Comparison of ENCODE assay signal across 11 cellular contexts in genomic region chr5:62260510-62260909, GRCh38. TPM values are rescaled to one million over a fixed set of nuclear protein-coding genes. Genes with fewer than 3 reads are reported as not detected.
A peak's percentile ranks its signal among the peaks of the same experiment; 100 is the strongest.
DNase-seq lines count a peak whose midpoint lies in the region; ATAC-seq and TF ChIP-seq lines count a peak whose summit lies in the region.
"Had no signal": no experiment of that assay in that cellular context is flagged by ENCODE, and none has a peak within 500 bp of the region (broad histone marks: within the 10 kb centered on the region; RNA-seq: fewer than 3 reads in every experiment).

No MANE protein-coding gene starts in this region.

- H3K9me3 Mint-ChIP-seq in activated T-helper 2 cell treated with anti-CD3 and anti-CD28 coated beads, Interferon-gamma antibody, Interleukin-2, Interleukin-4, amounts not matched to agents 10 μg/mL and 5 μg/mL and 100 μg/mL, durations not matched to agents 14 hours and 24 hours and 36 hours = peaks cover 4% of the 10 kb centered on the region
- H3K9me3 Mint-ChIP-seq: IgD-negative memory B cell had no signal

- no peak overlapping the region for H3K4me3 Mint-ChIP-seq in activated T-helper 2 cell treated with anti-CD3 and anti-CD28 coated beads, Interferon-gamma antibody, Interleukin-2, Interleukin-4, amounts not matched to agents 10 μg/mL and 5 μg/mL and 100 μg/mL, durations not matched to agents 14 hours and 24 hours and 36 hours (ENCODE audit: low read depth)
- H3K4me3 Mint-ChIP-seq: IgD-negative memory B cell had no signal

- no peaks in the 10 kb centered on the region for H3K27me3 Mint-ChIP-seq in activated T-helper 2 cell treated with anti-CD3 and anti-CD28 coated beads, Interferon-gamma antibody, Interleukin-2, Interleukin-4, amounts not matched to agents 10 μg/mL and 5 μg/mL and 100 μg/mL, durations not matched to agents 14 hours and 24 hours and 36 hours (ENCODE audit: low read depth)

- no peak for ATAC-seq in omental fat pad (ENCODE audit: low FRiP score)
- ATAC-seq: upper lobe of right lung had no signal

- no peak for TF ChIP-seq CTCF in omental fat pad (IDR thresholded peaks at IDR 0.05)

- peak overlapping the region; percentile 9 for H3K27ac Mint-ChIP-seq in activated T-helper 2 cell treated with anti-CD3 and anti-CD28 coated beads, Interferon-gamma antibody, Interleukin-2, Interleukin-4, amounts not matched to agents 10 μg/mL and 5 μg/mL and 100 μg/mL, durations not matched to agents 14 hours and 24 hours and 36 hours
- H3K27ac Mint-ChIP-seq: IgD-negative memory B cell had no signal

- DNase-seq in DMS 273 (lab: John Stamatoyannopoulos, UW; ENCODE audit: unreplicated experiment) (peak; percentile 85), NCI-H1694 (lab: John Stamatoyannopoulos, UW) (peak; percentile 78), middle frontal gyrus (ENCODE audit: extremely low spot score, low spot score) (peak; percentile 41), NCI-H2171 treated with DMSO at 0.1 percent for 48 hours (lab: John Stamatoyannopoulos, UW) (no peak), occipital lobe (lab: John Stamatoyannopoulos, UW) (no peak), omental fat pad (ENCODE audit: low spot score) (no peak)
- no peak for DNase-seq in activated T-helper 2 cell treated with anti-CD3 and anti-CD28 coated beads, Interferon-gamma antibody, Interleukin-2, Interleukin-4, amounts not matched to agents 10 μg/mL and 5 μg/mL and 100 μg/mL, durations not matched to agents 14 hours and 24 hours and 36 hours (ENCODE audit: low spot score)
- no peak for DNase-seq in activated CD8-positive, alpha-beta memory T cell treated with anti-CD3 and anti-CD28 coated beads, Interleukin-2, amount 50 U/mL, for 48 hours
- DNase-seq: activated T-cell treated with anti-CD3 and anti-CD28 coated beads for 4 hours, upper lobe of right lung had no signal

- peaks cover 59% of the 10 kb centered on the region for H3K4me1 Mint-ChIP-seq in activated T-helper 2 cell treated with anti-CD3 and anti-CD28 coated beads, Interferon-gamma antibody, Interleukin-2, Interleukin-4, amounts not matched to agents 10 μg/mL and 5 μg/mL and 100 μg/mL, durations not matched to agents 14 hours and 24 hours and 36 hours (ENCODE audit: low read depth)

- H3K36me3 Mint-ChIP-seq in activated T-helper 2 cell treated with anti-CD3 and anti-CD28 coated beads, Interferon-gamma antibody, Interleukin-2, Interleukin-4, amounts not matched to agents 10 μg/mL and 5 μg/mL and 100 μg/mL, durations not matched to agents 14 hours and 24 hours and 36 hours (ENCODE audit: low read depth) = peaks cover 14% of the 10 kb centered on the region
- H3K36me3 Mint-ChIP-seq: IgD-negative memory B cell had no signal

- intact Hi-C loops in activated T-helper 2 cell treated with anti-CD3 and anti-CD28 coated beads, Interferon-gamma antibody, Interleukin-2, Interleukin-4, amounts not matched to agents 10 μg/mL and 5 μg/mL and 100 μg/mL, durations not matched to agents 14 hours and 24 hours and 36 hours (cut with micrococcal nuclease) = no loop called here

RNA-seq across cellular contexts. Expression of gene KIF2A, which starts 45.5 kb away (rescaled TPM):
- total RNA-seq in activated T-helper 2 cell treated with anti-CD3 and anti-CD28 coated beads, Interferon-gamma antibody, Interleukin-2, Interleukin-4, amounts not matched to agents 10 μg/mL and 5 μg/mL and 100 μg/mL, durations not matched to agents 14 hours and 24 hours and 36 hours = 285 and 294 TPM in 2 replicates
- total RNA-seq in occipital lobe (285 TPM), omental fat pad (10 to 100 TPM; 19.3 to 37.6 (median 35.9) TPM)

Comparison
In these comparisons a context has a peak if more than half of its experiments do, and no peak if none do; other contexts are left out.
1. DNase-seq: peak in DMS 273 (single experiment), NCI-H1694 (single experiment) and middle frontal gyrus (single experiment); none in activated T-helper 2 cell treated with anti-CD3 and anti-CD28 coated beads, Interferon-gamma antibody, Interleukin-2, Interleukin-4, amounts not matched to agents 10 μg/mL and 5 μg/mL and 100 μg/mL, durations not matched to agents 14 hours and 24 hours and 36 hours (single experiment), NCI-H2171 treated with DMSO at 0.1 percent for 48 hours (single experiment), occipital lobe (single experiment), activated CD8-positive, alpha-beta memory T cell treated with anti-CD3 and anti-CD28 coated beads, Interleukin-2, amount 50 U/mL, for 48 hours (single experiment) and omental fat pad (single experiment).